ENCODE assay signal across 1 cellular context in genomic region chr1:40862008-40862863, GRCh38.
TF ChIP-seq lines count a peak whose summit lies in the region.

A gene with protein sequence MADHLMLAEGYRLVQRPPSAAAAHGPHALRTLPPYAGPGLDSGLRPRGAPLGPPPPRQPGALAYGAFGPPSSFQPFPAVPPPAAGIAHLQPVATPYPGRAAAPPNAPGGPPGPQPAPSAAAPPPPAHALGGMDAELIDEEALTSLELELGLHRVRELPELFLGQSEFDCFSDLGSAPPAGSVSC (minus strand): TSS chr1:40862363. CDS start chr1:40862127, 236 bp downstream.

TF ChIP-seq in K562, 482 proteins besides CTCF, POLR2A, EP300 and RAD21 (continued from another document and continues in another):
- TF ChIP-seq ZNF318 (IDR thresholded peaks at IDR 0.05; ENCODE audit: borderline replicate concordance in 1 of 2, low read depth in 1 of 2) (no peak), ERF (CRISPR knock-in tag; IDR thresholded peaks at IDR 0.05) (no peak), ZNF551 (CRISPR knock-in tag; IDR thresholded peaks at IDR 0.05) (no peak), PTRF (tag; IDR thresholded peaks at IDR 0.05) (no peak; the same call in 1 of the 2 replicates), PBX2 (CRISPR knock-in tag; IDR thresholded peaks at IDR 0.05; ENCODE audit: low read depth) (no peak), PBX2 (tag; conservative IDR thresholded peaks at IDR 0.05; ENCODE audit: low read depth) (no peak), ZNF384 (IDR thresholded peaks at IDR 0.05; ENCODE audit: low read depth, low read length) (peak; percentile 32; the same call in 1 of the 2 replicates), ZNF507 (tag; conservative IDR thresholded peaks at IDR 0.05) (no peak), ZNF274 (IDR thresholded peaks at IDR 0.05; ENCODE audit: borderline replicate concordance, low read depth, low read length) (no peak), ZNF121 (CRISPR knock-in tag; conservative IDR thresholded peaks at IDR 0.05) (peak; percentile 42; the same call in 1 of the 2 replicates), E2F5 (CRISPR knock-in tag; IDR thresholded peaks at IDR 0.05) (no peak), RBM25 (IDR thresholded peaks at IDR 0.05; ENCODE audit: low read depth, low read length, severe bottlenecking) (peak; percentile 69), ZNF512 (tag; IDR thresholded peaks at IDR 0.05) (no peak), GABPA (tag; conservative IDR thresholded peaks at IDR 0.05; ENCODE audit: low read depth) (no peak), ZNF696 (CRISPR knock-in tag; conservative IDR thresholded peaks at IDR 0.05) (no peak), ZNF316 (IDR thresholded peaks at IDR 0.05) (no peak), SOX6 (IDR thresholded peaks at IDR 0.05) (peak; percentile 52), KHSRP (IDR thresholded peaks at IDR 0.05) (no peak), PTBP1 (IDR thresholded peaks at IDR 0.05; ENCODE audit: low read depth, low read length) (no peak), ZNF766 (CRISPR knock-in tag; conservative IDR thresholded peaks at IDR 0.05) (peak; percentile 87; the same call in 1 of the 2 replicates), ZNF143 (CRISPR knock-in tag; IDR thresholded peaks at IDR 0.05) (no peak), TAF9B (IDR thresholded peaks at IDR 0.05; ENCODE audit: partially characterized antibody) (no peak), ZBTB34 (CRISPR knock-in tag; IDR thresholded peaks at IDR 0.05) (no peak), CBX5 (IDR thresholded peaks at IDR 0.05; ENCODE audit: borderline replicate concordance, low read depth) (no peak), DDX20 (tag; IDR thresholded peaks at IDR 0.05; ENCODE audit: low read depth) (no peak), ATF7 (IDR thresholded peaks at IDR 0.05) (peak; percentile 80), ZNF76 (CRISPR knock-in tag; IDR thresholded peaks at IDR 0.05; ENCODE audit: borderline replicate concordance) (no peak), CHD2 (IDR thresholded peaks at IDR 0.05; ENCODE audit: low read depth, low read length) (no peak), GTF2A2 (tag; IDR thresholded peaks at IDR 0.05) (peak; percentile 75), ZNF785 (CRISPR knock-in tag; IDR thresholded peaks at IDR 0.05) (no peak), DLX4 (CRISPR knock-in tag; IDR thresholded peaks at IDR 0.05) (no peak)
- TF ChIP-seq, protein P1, sequence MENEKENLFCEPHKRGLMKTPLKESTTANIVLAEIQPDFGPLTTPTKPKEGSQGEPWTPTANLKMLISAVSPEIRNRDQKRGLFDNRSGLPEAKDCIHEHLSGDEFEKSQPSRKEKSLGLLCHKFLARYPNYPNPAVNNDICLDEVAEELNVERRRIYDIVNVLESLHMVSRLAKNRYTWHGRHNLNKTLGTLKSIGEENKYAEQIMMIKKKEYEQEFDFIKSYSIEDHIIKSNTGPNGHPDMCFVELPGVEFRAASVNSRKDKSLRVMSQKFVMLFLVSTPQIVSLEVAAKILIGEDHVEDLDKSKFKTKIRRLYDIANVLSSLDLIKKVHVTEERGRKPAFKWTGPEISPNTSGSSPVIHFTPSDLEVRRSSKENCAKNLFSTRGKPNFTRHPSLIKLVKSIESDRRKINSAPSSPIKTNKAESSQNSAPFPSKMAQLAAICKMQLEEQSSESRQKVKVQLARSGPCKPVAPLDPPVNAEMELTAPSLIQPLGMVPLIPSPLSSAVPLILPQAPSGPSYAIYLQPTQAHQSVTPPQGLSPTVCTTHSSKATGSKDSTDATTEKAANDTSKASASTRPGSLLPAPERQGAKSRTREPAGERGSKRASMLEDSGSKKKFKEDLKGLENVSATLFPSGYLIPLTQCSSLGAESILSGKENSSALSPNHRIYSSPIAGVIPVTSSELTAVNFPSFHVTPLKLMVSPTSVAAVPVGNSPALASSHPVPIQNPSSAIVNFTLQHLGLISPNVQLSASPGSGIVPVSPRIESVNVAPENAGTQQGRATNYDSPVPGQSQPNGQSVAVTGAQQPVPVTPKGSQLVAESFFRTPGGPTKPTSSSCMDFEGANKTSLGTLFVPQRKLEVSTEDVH (IDR thresholded peaks at IDR 0.05; ENCODE audit: low read depth, partially characterized antibody) = no peak
- TF ChIP-seq, protein P2, sequence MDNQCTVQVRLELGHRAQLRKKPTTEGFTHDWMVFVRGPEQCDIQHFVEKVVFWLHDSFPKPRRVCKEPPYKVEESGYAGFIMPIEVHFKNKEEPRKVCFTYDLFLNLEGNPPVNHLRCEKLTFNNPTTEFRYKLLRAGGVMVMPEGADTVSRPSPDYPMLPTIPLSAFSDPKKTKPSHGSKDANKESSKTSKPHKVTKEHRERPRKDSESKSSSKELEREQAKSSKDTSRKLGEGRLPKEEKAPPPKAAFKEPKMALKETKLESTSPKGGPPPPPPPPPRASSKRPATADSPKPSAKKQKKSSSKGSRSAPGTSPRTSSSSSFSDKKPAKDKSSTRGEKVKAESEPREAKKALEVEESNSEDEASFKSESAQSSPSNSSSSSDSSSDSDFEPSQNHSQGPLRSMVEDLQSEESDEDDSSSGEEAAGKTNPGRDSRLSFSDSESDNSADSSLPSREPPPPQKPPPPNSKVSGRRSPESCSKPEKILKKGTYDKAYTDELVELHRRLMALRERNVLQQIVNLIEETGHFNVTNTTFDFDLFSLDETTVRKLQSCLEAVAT (IDR thresholded peaks at IDR 0.05) = no peak; a peak in 1 of 4 replicates
- TF ChIP-seq, protein P3, sequence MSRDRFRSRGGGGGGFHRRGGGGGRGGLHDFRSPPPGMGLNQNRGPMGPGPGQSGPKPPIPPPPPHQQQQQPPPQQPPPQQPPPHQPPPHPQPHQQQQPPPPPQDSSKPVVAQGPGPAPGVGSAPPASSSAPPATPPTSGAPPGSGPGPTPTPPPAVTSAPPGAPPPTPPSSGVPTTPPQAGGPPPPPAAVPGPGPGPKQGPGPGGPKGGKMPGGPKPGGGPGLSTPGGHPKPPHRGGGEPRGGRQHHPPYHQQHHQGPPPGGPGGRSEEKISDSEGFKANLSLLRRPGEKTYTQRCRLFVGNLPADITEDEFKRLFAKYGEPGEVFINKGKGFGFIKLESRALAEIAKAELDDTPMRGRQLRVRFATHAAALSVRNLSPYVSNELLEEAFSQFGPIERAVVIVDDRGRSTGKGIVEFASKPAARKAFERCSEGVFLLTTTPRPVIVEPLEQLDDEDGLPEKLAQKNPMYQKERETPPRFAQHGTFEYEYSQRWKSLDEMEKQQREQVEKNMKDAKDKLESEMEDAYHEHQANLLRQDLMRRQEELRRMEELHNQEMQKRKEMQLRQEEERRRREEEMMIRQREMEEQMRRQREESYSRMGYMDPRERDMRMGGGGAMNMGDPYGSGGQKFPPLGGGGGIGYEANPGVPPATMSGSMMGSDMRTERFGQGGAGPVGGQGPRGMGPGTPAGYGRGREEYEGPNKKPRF (IDR thresholded peaks at IDR 0.05; ENCODE audit: low read depth, low read length) = no peak
